Comparison of ENCODE assay signal across 11 cellular contexts in the genomic region with DNA sequence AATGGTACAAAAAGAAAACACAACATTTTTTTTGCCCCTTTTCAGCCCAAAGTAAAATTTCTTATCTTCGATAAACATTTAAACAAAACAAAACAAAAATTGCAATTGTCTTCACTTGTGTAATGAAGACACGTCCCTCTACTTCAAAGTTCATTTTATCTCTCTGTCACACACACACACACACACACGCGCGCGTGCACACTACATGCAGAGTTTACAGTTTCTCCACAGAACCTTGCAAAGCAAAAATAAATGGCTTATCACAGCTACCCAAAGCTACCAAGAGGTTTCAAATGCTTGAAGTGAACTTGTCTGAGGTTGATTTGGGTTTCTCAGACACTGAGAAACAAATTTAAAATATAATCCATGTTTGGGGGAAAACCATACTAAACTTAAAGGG.
DNase-seq lines count a peak whose midpoint lies in the region; ATAC-seq lines count a peak whose summit lies in the region.
"Had no signal": no experiment of that assay in that cellular context is flagged by ENCODE, and none has a peak within 500 bp of the region (broad histone marks: within the 10 kb centered on the region; RNA-seq: fewer than 3 reads in every experiment).

No MANE protein-coding gene starts in this region.

- peaks cover 69% of the 10 kb centered on the region for H3K4me1 ChIP-seq in CD4-positive, CD25-positive, alpha-beta regulatory T cell (ENCODE audit: control insufficient read depth, insufficient read depth, low read length, poor library complexity, severe bottlenecking)
- H3K4me1 ChIP-seq in GM23248 (ENCODE audit: insufficient read depth), result peaks cover 56% of the 10 kb centered on the region

- no peak overlapping the region for H2AFZ ChIP-seq in GM23248

- in situ Hi-C loops in GM23248 (cut with MboI), result loop anchor here (25.0 kb wide), 1 partner anchor 478 kb away; no protein-coding TSS in a partner anchor

- H3K36me3 Mint-ChIP-seq in CD4-positive, CD25-positive, alpha-beta regulatory T cell, result peaks cover 97% of the 10 kb centered on the region
- peaks cover 74 to 92% of the 10 kb centered on the region in 2 donors for H3K36me3 Mint-ChIP-seq in activated naive CD4-positive, alpha-beta T cell treated with anti-CD3 and anti-CD28 coated beads, Interleukin-2, amount 50 U/mL, for 72 hours
- H3K36me3 Mint-ChIP-seq in naive B cell, result peaks cover 12 to 33% of the 10 kb centered on the region in 2 donors

- DNase-seq in CD4-positive, CD25-positive, alpha-beta regulatory T cell, result peak in 2 of 3 donors; percentile 38 to 59
- no peak for DNase-seq in GM23248
- DNase-seq in activated naive CD4-positive, alpha-beta T cell treated with anti-CD3 and anti-CD28 coated beads, Interleukin-2, amount 50 U/mL, for 72 hours (ENCODE audit: low spot score in 2 of 2), result no peak
- no peak for DNase-seq in naive B cell
- DNase-seq in NCI-H1092 treated with DMSO at 0.1 percent for 48 hours (lab: John Stamatoyannopoulos, UW), result no peak
- DNase-seq in hepatic stellate cell (ENCODE audit: low spot score), result no peak
- DNase-seq: COR-L47, midbrain, NCI-H2107 had no signal

- H3K27ac ChIP-seq in CD4-positive, CD25-positive, alpha-beta regulatory T cell (ENCODE audit: insufficient read depth, low read length, poor library complexity, severe bottlenecking), result peak overlapping the region; percentile 97
- peak overlapping the region; percentile 6; the same call in 1 of the 2 replicates for H3K27ac ChIP-seq in GM23248

- H3K4me3 Mint-ChIP-seq in CD4-positive, CD25-positive, alpha-beta regulatory T cell, result peak overlapping the region; percentile 96 to 99 (median 98)
- peak overlapping the region; percentile 67 to 99 (median 92) for H3K4me3 Mint-ChIP-seq in naive B cell

- no peaks in the 10 kb centered on the region for H3K27me3 ChIP-seq in CD4-positive, CD25-positive, alpha-beta regulatory T cell (ENCODE audit: control insufficient read depth, insufficient read depth, low read length)
- no peaks in the 10 kb centered on the region for H3K27me3 ChIP-seq in GM23248 (replicated peaks; ENCODE audit: insufficient read depth)

- ATAC-seq in CD4-positive, CD25-positive, alpha-beta regulatory T cell (ENCODE audit: low read depth in 2 of 2), result no peak
- ATAC-seq in activated naive CD4-positive, alpha-beta T cell treated with anti-CD3 and anti-CD28 coated beads, Interleukin-2, amount 50 U/mL, for 72 hours, result no peak
- ATAC-seq in naive B cell (ENCODE audit: low read depth in 2 of 2), result no peak
- no peak for ATAC-seq in HG02798 (IDR thresholded peaks at IDR 0.05; ENCODE audit: poor library complexity, unreplicated experiment)
- no peak for ATAC-seq in GM19397 (IDR thresholded peaks at IDR 0.05; ENCODE audit: unreplicated experiment)

- peaks cover 31 to 53% (median 50%) of the 10 kb centered on the region in 4 donors for H3K4me1 Mint-ChIP-seq in CD4-positive, CD25-positive, alpha-beta regulatory T cell
- peaks cover 84 to 96% (median 94%) of the 10 kb centered on the region in 3 donors for H3K4me1 Mint-ChIP-seq in naive B cell

- H3K9me3 Mint-ChIP-seq in CD4-positive, CD25-positive, alpha-beta regulatory T cell, result no peaks in the 10 kb centered on the region
- no peaks in the 10 kb centered on the region for H3K9me3 Mint-ChIP-seq in activated naive CD4-positive, alpha-beta T cell treated with anti-CD3 and anti-CD28 coated beads, Interleukin-2, amount 50 U/mL, for 72 hours
- no peaks in the 10 kb centered on the region for H3K9me3 Mint-ChIP-seq in naive B cell

- H3K79me2 ChIP-seq in GM23248 (ENCODE audit: insufficient read depth), result peaks cover 100% of the 10 kb centered on the region

- H3K4me2 ChIP-seq in GM23248 (ENCODE audit: unreplicated experiment), result peak overlapping the region; percentile 92

- peaks cover 69% of the 10 kb centered on the region for H3F3A ChIP-seq in GM23248 (ENCODE audit: insufficient read depth)

- H3K9me2 ChIP-seq in GM23248 (ENCODE audit: insufficient read depth), result no peaks in the 10 kb centered on the region

- H3K9ac ChIP-seq in GM23248, result no peak overlapping the region

- H3K4me3 ChIP-seq in CD4-positive, CD25-positive, alpha-beta regulatory T cell (ENCODE audit: low read depth, low read length), result peak overlapping the region; percentile 100
- H3K4me3 ChIP-seq in GM23248, result 0 out of 2 replicates have a peak overlapping the region, but pooled peaks have one; percentile 7

- peaks cover 79% of the 10 kb centered on the region; the same call in 1 of the 2 replicates for H4K20me1 ChIP-seq in GM23248 (ENCODE audit: insufficient read depth)

- H3K27me3 Mint-ChIP-seq in CD4-positive, CD25-positive, alpha-beta regulatory T cell, result no peaks in the 10 kb centered on the region
- no peaks in the 10 kb centered on the region for H3K27me3 Mint-ChIP-seq in naive B cell

- no peaks in the 10 kb centered on the region for H3K9me3 ChIP-seq in CD4-positive, CD25-positive, alpha-beta regulatory T cell (ENCODE audit: control insufficient read depth in 2 of 2, low read length in 2 of 2)
- H3K9me3 ChIP-seq in GM23248 (ENCODE audit: low read depth), result no peaks in the 10 kb centered on the region

- peaks cover 81% of the 10 kb centered on the region for H3K36me3 ChIP-seq in CD4-positive, CD25-positive, alpha-beta regulatory T cell (ENCODE audit: control insufficient read depth, insufficient read depth, low read length)
- H3K36me3 ChIP-seq in GM23248 (ENCODE audit: low read depth), result peaks cover 31% of the 10 kb centered on the region

- 88 to 96% methylated on average over 6 of the region's 6 CpGs for WGBS in GM23248 (ENCODE audit: low coverage in 1 of 2, low lambda C conversion rate in 2 of 2, missing lambda C conversion rate in 2 of 2), 2 experiments

- peak overlapping the region; percentile 88 to 98 (median 95) for H3K27ac Mint-ChIP-seq in CD4-positive, CD25-positive, alpha-beta regulatory T cell
- H3K27ac Mint-ChIP-seq in activated naive CD4-positive, alpha-beta T cell treated with anti-CD3 and anti-CD28 coated beads, Interleukin-2, amount 50 U/mL, for 72 hours, result peak overlapping the region; percentile 77 to 97
- H3K27ac Mint-ChIP-seq in naive B cell, result peak overlapping the region; percentile 74 to 95 (median 90)

Comparison
In these comparisons a context has a peak if more than half of its experiments do, and no peak if none do; other contexts are left out.
1. DNase-seq: peak in CD4-positive, CD25-positive, alpha-beta regulatory T cell (2 of 3); none in GM23248 (single experiment), activated naive CD4-positive, alpha-beta T cell treated with anti-CD3 and anti-CD28 coated beads, Interleukin-2, amount 50 U/mL, for 72 hours (0 of 2), naive B cell (single experiment), NCI-H1092 treated with DMSO at 0.1 percent for 48 hours (single experiment) and hepatic stellate cell (single experiment).
2. Peak in every context shown above with its lines, with median percentiles within 50 percentile points of each other: H3K27ac Mint-ChIP-seq.